15 cellular contexts compared by ENCODE assay signal in genomic region chr16:89341697-89342694, GRCh38.
DNase-seq lines count a peak whose midpoint lies in the region; ATAC-seq and TF ChIP-seq lines count a peak whose summit lies in the region.
"Had no signal": no experiment of that assay in that cellular context is flagged by ENCODE, and none has a peak within 500 bp of the region (broad histone marks: within the 10 kb centered on the region; RNA-seq: fewer than 3 reads in every experiment).

No MANE protein-coding gene starts in this region.

- no peaks in the 10 kb centered on the region for H3K27me3 ChIP-seq in CD4-positive, alpha-beta T cell (ENCODE audit: control insufficient read depth, insufficient read depth, low read length)
- H3K27me3 ChIP-seq in IMR-90 (ENCODE audit: control insufficient read depth, insufficient read depth, low read length), result no peaks in the 10 kb centered on the region
- no peaks in the 10 kb centered on the region for H3K27me3 ChIP-seq in left ventricle myocardium inferior (ENCODE audit: low read depth)
- H3K27me3 ChIP-seq: ovary had no signal

- H3K27ac Mint-ChIP-seq in CD4-positive, alpha-beta T cell, result peak overlapping the region; percentile 41
- peak overlapping the region; percentile 48 to 62 for H3K27ac Mint-ChIP-seq in natural killer cell

- no peak overlapping the region for H3K14ac ChIP-seq in IMR-90 (replicated peaks; ENCODE audit: low read depth, low read length)

- no peak overlapping the region for H4K8ac ChIP-seq in IMR-90 (ENCODE audit: low read depth in 2 of 2, low read length in 2 of 2)

- H3K79me1 ChIP-seq in IMR-90 (ENCODE audit: low read depth in 1 of 2, low read length in 2 of 2), result peaks cover 18 to 87% of the 10 kb centered on the region in 2 experiments; a peak in 3 of 4 replicates

- H3K36me3 ChIP-seq in IMR-90 (ENCODE audit: control insufficient read depth, insufficient read depth, low read length) (no peaks in the 10 kb centered on the region), left ventricle myocardium inferior (no peaks in the 10 kb centered on the region)
- H3K36me3 ChIP-seq: ovary had no signal

- no TSS peak for BruUV-seq in IMR-90 (replicated peaks; lab: Mats Ljungman, UMichigan)

- no peak overlapping the region for H3K9ac ChIP-seq in IMR-90 (ENCODE audit: low read depth, low read length)

- peaks cover 20% of the 10 kb centered on the region for H3K4me1 ChIP-seq in IMR-90 (ENCODE audit: control insufficient read depth, insufficient read depth, low read length)
- peaks cover 72% of the 10 kb centered on the region for H3K4me1 ChIP-seq in left ventricle myocardium inferior

- TF ChIP-seq CTCF in CD4-positive, alpha-beta T cell (IDR thresholded peaks at IDR 0.05), result no peak
- no peak for TF ChIP-seq CTCF in IMR-90 (conservative IDR thresholded peaks at IDR 0.05; ENCODE audit: low read depth, low read length)
- peak; percentile 2 for TF ChIP-seq CTCF in choroid plexus epithelial cell (conservative IDR thresholded peaks at IDR 0.05; ENCODE audit: low read depth, low read length)
- no peak for TF ChIP-seq CTCF in natural killer cell (IDR thresholded peaks at IDR 0.05)
- TF ChIP-seq CTCF in left ventricle myocardium inferior (IDR thresholded peaks at IDR 0.05; ENCODE audit: borderline replicate concordance), result no peak

- no peaks in the 10 kb centered on the region for H3K9me3 Mint-ChIP-seq in CD4-positive, alpha-beta T cell
- H3K9me3 Mint-ChIP-seq in natural killer cell, result no peaks in the 10 kb centered on the region

- no peak overlapping the region for H2BK15ac ChIP-seq in IMR-90 (ENCODE audit: low read depth, low read length)

- H3K4ac ChIP-seq in IMR-90 (ENCODE audit: low read depth, low read length), result no peak overlapping the region

- H4K91ac ChIP-seq in IMR-90 (ENCODE audit: insufficient read depth, low read depth, low read length), result no peak overlapping the region

- H3K9me3 ChIP-seq in CD4-positive, alpha-beta T cell (ENCODE audit: control insufficient read depth, low read length), result no peaks in the 10 kb centered on the region
- H3K9me3 ChIP-seq in IMR-90 (ENCODE audit: control insufficient read depth, insufficient read depth, low read length) (no peaks in the 10 kb centered on the region), left ventricle myocardium inferior (replicated peaks) (no peaks in the 10 kb centered on the region)
- H3K9me3 ChIP-seq: Caco-2, ovary had no signal

- peak in 1 of 10 experiments; percentile 22 for DNase-seq in CD4-positive, alpha-beta T cell
- DNase-seq in IMR-90 (no peak), choroid plexus epithelial cell (ENCODE audit: low read depth) (no peak), natural killer cell (no peak), ecto neural progenitor cell (ENCODE audit: low spot score) (no peak), left ventricle myocardium inferior (no peak)
- DNase-seq: activated gamma-delta T cell, Caco-2, dermis blood vessel endothelial cell, MV-4-11, NCI-H446 treated with DMSO at 0.1 percent for 48 hours had no signal

- H2AK9ac ChIP-seq in IMR-90 (replicated peaks; ENCODE audit: low read depth, low read length, poor library complexity), result peak overlapping the region; percentile 23

- POLR2A ChIA-PET in CD4-positive, alpha-beta T cell (lab: Charles Lee), result interaction anchor here (1.2 kb wide), 1 partner anchor 142 kb away, joined by 3 read pairs; no protein-coding TSS in a partner anchor
- POLR2A ChIA-PET in IMR-90 (lab: Charles Lee; ENCODE audit: unreplicated experiment), result no interaction called here

- TF ChIP-seq RAD21 in IMR-90 (IDR thresholded peaks at IDR 0.05; ENCODE audit: low read length), result no peak

- H2BK20ac ChIP-seq in IMR-90 (ENCODE audit: low read depth, low read length), result no peak overlapping the region

- H3K4me3 ChIP-seq in IMR-90 (ENCODE audit: insufficient read depth, low read depth, low read length) (no peak overlapping the region), choroid plexus epithelial cell (ENCODE audit: low read depth, low read length) (no peak overlapping the region), left ventricle myocardium inferior (no peak overlapping the region)
- H3K4me3 ChIP-seq: ovary had no signal

- 93% methylated on average over 6 of the region's 35 CpGs; no CpG with 5 or more reads in 1 of the 2 experiments for WGBS in IMR-90 (ENCODE audit: extremely low coverage in 2 of 2, insufficient read length in 1 of 2), 2 experiments

- H2AFZ ChIP-seq in IMR-90 (replicated peaks; ENCODE audit: low read length, poor library complexity), result no peak overlapping the region

- H3K4me2 ChIP-seq in IMR-90 (ENCODE audit: low read depth, low read length), result no peak overlapping the region

- H3K9me1 ChIP-seq in IMR-90 (ENCODE audit: insufficient read depth, low read length), result peaks cover 45% of the 10 kb centered on the region

- H2BK120ac ChIP-seq in IMR-90 (ENCODE audit: low read depth, low read length), result no peak overlapping the region

- H3K36me3 Mint-ChIP-seq in CD4-positive, alpha-beta T cell (ENCODE audit: low read depth), result peaks cover 30% of the 10 kb centered on the region
- H3K36me3 Mint-ChIP-seq in natural killer cell, result no peaks in the 10 kb centered on the region

- peaks cover 98% of the 10 kb centered on the region for H4K20me1 ChIP-seq in IMR-90 (ENCODE audit: insufficient read depth, low read length)

- H3K27me3 Mint-ChIP-seq in CD4-positive, alpha-beta T cell, result no peaks in the 10 kb centered on the region
- no peaks in the 10 kb centered on the region for H3K27me3 Mint-ChIP-seq in natural killer cell (ENCODE audit: low read depth in 2 of 2)

- CTCF ChIA-PET in CD4-positive, alpha-beta T cell (lab: Charles Lee), result interaction anchor here (1.7 kb wide), 1 partner anchor 167 kb away, joined by 5 read pairs; no protein-coding TSS in a partner anchor
- CTCF ChIA-PET in IMR-90 (lab: Yijun Ruan, JAX), result no interaction called here

- no peak overlapping the region for H2BK5ac ChIP-seq in IMR-90 (ENCODE audit: low read depth, low read length, poor library complexity, severe bottlenecking)

- H4K5ac ChIP-seq in IMR-90 (ENCODE audit: low read depth, low read length), result no peak overlapping the region

- no peak overlapping the region for H3K4me3 Mint-ChIP-seq in CD4-positive, alpha-beta T cell
- no peak overlapping the region for H3K4me3 Mint-ChIP-seq in natural killer cell

- intact Hi-C loops in CD4-positive, alpha-beta T cell (cut with DNase I, micrococcal nuclease), result no loop called here
- intact Hi-C loops in IMR-90 (cut with micrococcal nuclease) (no loop called here), natural killer cell (cut with micrococcal nuclease) (no loop called here), left ventricle myocardium inferior (cut with micrococcal nuclease) (no loop called here)

- no peak overlapping the region for H3K27ac ChIP-seq in CD4-positive, alpha-beta T cell (ENCODE audit: low read depth, low read length)
- no peak overlapping the region for H3K27ac ChIP-seq in IMR-90 (ENCODE audit: insufficient read depth, low read length)
- no peak overlapping the region for H3K27ac ChIP-seq in left ventricle myocardium inferior (replicated peaks)
- H3K27ac ChIP-seq: ovary had no signal

- in situ Hi-C loops in IMR-90 (cut with MboI; ENCODE audit: low sequenced_read_pairs), result no loop called here

- H3K4me1 Mint-ChIP-seq in CD4-positive, alpha-beta T cell (ENCODE audit: low read depth), result peaks cover 73% of the 10 kb centered on the region
- H3K4me1 Mint-ChIP-seq in natural killer cell, result peaks cover 58 to 70% of the 10 kb centered on the region in 2 donors

- H3K18ac ChIP-seq in IMR-90 (ENCODE audit: low read depth, low read length), result no peak overlapping the region

- TF ChIP-seq POLR2A in IMR-90 (IDR thresholded peaks at IDR 0.05; ENCODE audit: low read depth, low read length), result no peak

- H2AK5ac ChIP-seq in IMR-90 (ENCODE audit: low read depth, low read length), result no peak overlapping the region

- H3K56ac ChIP-seq in IMR-90 (ENCODE audit: extremely low read depth, insufficient read depth, low read length), result no peak overlapping the region

- no peak overlapping the region for H3K23ac ChIP-seq in IMR-90 (ENCODE audit: low read depth, low read length)

- ATAC-seq in CD4-positive, alpha-beta T cell (ENCODE audit: poor library complexity), result peak; percentile 24
- ATAC-seq in IMR-90 (ENCODE audit: low read depth), result no peak
- peak; percentile 53 to 84 (median 82) for ATAC-seq in natural killer cell
- no peak for ATAC-seq in HG03135 (IDR thresholded peaks at IDR 0.05; ENCODE audit: unreplicated experiment)
- ATAC-seq in GM19328 (IDR thresholded peaks at IDR 0.05; ENCODE audit: unreplicated experiment), result no peak
- ATAC-seq: Right ventricle myocardium inferior had no signal

- dilution Hi-C loops in IMR-90 (cut with HindIII; ENCODE audit: low sequenced_read_pairs, unreplicated experiment), result no loop called here

TF ChIP-seq in IMR-90, 13 proteins besides CTCF, POLR2A, EP300 and RAD21 (continues in another document):
- no peak for TF ChIP-seq NFE2L2 (IDR thresholded peaks at IDR 0.05; ENCODE audit: low read depth, low read length)
- TF ChIP-seq MAFK (IDR thresholded peaks at IDR 0.05; ENCODE audit: low read depth, low read length), result no peak
- TF ChIP-seq MXI1 (IDR thresholded peaks at IDR 0.05; ENCODE audit: borderline replicate concordance, low read depth, low read length), result no peak
- TF ChIP-seq CHD1 (IDR thresholded peaks at IDR 0.05; ENCODE audit: low read depth, low read length), result no peak
- no peak for TF ChIP-seq FOS (IDR thresholded peaks at IDR 0.05; ENCODE audit: low read depth, low read length)
- TF ChIP-seq USF2 (IDR thresholded peaks at IDR 0.05; ENCODE audit: low read depth, low read length), result no peak
- no peak for TF ChIP-seq CEBPB (IDR thresholded peaks at IDR 0.05; ENCODE audit: low read depth, low read length)
- no peak for TF ChIP-seq RFX5 (IDR thresholded peaks at IDR 0.05; ENCODE audit: low read depth, low read length)
- no peak for TF ChIP-seq RCOR1 (IDR thresholded peaks at IDR 0.05; ENCODE audit: insufficient replicate concordance, low read length)
- TF ChIP-seq ELK1 (IDR thresholded peaks at IDR 0.05; ENCODE audit: borderline replicate concordance, low read depth, low read length), result no peak

Comparison
In these comparisons a context has a peak if more than half of its experiments do, and no peak if none do; other contexts are left out.
1. ATAC-seq: peak in CD4-positive, alpha-beta T cell (single experiment) and natural killer cell (3 of 3); none in IMR-90 (single experiment), HG03135 (single experiment) and GM19328 (single experiment).